ENCODE assay signal across 9 cellular contexts in genomic region chr17:48586355-48586924, GRCh38. TPM values are rescaled to one million over a fixed set of nuclear protein-coding genes. Genes with fewer than 3 reads are reported as not detected.
DNase-seq lines count a peak whose midpoint lies in the region; ATAC-seq, FAIRE-seq and TF ChIP-seq lines count a peak whose summit lies in the region.
"Had no signal": no experiment of that assay in that cellular context is flagged by ENCODE, and none has a peak within 500 bp of the region (broad histone marks: within the 10 kb centered on the region; RNA-seq: fewer than 3 reads in every experiment).

No MANE protein-coding gene starts in this region.

- peak overlapping the region; percentile 94 for H3K4me2 ChIP-seq in GM23248 (ENCODE audit: unreplicated experiment)

- H3K27ac ChIP-seq in GM23248: peak overlapping the region; percentile 65; the same call in 1 of the 2 replicates
- H3K27ac ChIP-seq in adrenal gland: peak overlapping the region; percentile 46 to 89 (median 75)
- H3K27ac ChIP-seq in muscle layer of colon (ENCODE audit: low read depth, low read length): peak overlapping the region; percentile 96

- no peaks in the 10 kb centered on the region for H4K20me1 ChIP-seq in GM23248 (ENCODE audit: insufficient read depth)

- H3F3A ChIP-seq in GM23248 (ENCODE audit: insufficient read depth): peaks cover 30% of the 10 kb centered on the region; the same call in 1 of the 2 replicates

- ATAC-seq in left colon: no peak

- peak overlapping the region; percentile 78 for H3K9ac ChIP-seq in GM23248
- peak overlapping the region; percentile 95 for H3K9ac ChIP-seq in muscle layer of colon (ENCODE audit: low read length)

- H3K27me3 ChIP-seq in GM23248 (replicated peaks; ENCODE audit: insufficient read depth) (no peaks in the 10 kb centered on the region), adrenal gland (no peaks in the 10 kb centered on the region), muscle layer of colon (ENCODE audit: control insufficient read depth in 1 of 2, insufficient read depth in 2 of 2, low read length in 2 of 2) (peaks cover 0 to 3% of the 10 kb centered on the region in 2 donors)

- H3K79me2 ChIP-seq in GM23248 (ENCODE audit: insufficient read depth): peaks cover 23% of the 10 kb centered on the region

- H3K9me2 ChIP-seq in GM23248 (ENCODE audit: insufficient read depth): no peaks in the 10 kb centered on the region

- H3K4me1 ChIP-seq in GM23248 (ENCODE audit: insufficient read depth) (peaks cover 27% of the 10 kb centered on the region), adrenal gland (replicated peaks in 1 of 2) (peaks cover 0 to 41% of the 10 kb centered on the region in 2 donors), muscle layer of colon (ENCODE audit: insufficient read depth, low read length) (peaks cover 55% of the 10 kb centered on the region)

- TF ChIP-seq POLR2A in adrenal gland (IDR thresholded peaks at IDR 0.05) (no peak), H54 (IDR thresholded peaks at IDR 0.05; ENCODE audit: low read depth, low read length) (no peak)

- in situ Hi-C loops in ACHN (cut with HindIII; ENCODE audit: low pct_ligation_motif_present, low pct_unique_long_range_greater_than_20kb, low sequenced_read_pairs): no loop called here
- in situ Hi-C loops in GM23248 (cut with MboI): no loop called here

- intact Hi-C loops in adrenal gland (cut with DNase I): no loop called here
- intact Hi-C loops in left colon (cut with DNase I, micrococcal nuclease): no loop called here

- 77 to 81% methylated on average over 29 of the region's 29 CpGs for WGBS in GM23248 (ENCODE audit: low coverage in 1 of 2, low lambda C conversion rate in 2 of 2, missing lambda C conversion rate in 2 of 2), 2 experiments
- WGBS in adrenal gland, 4 donors: 45 to 54% (median 52%) methylated on average over 26 to 29 of the region's 29 CpGs

- DNase-seq in ACHN: peak; percentile 64
- no peak for DNase-seq in GM23248
- DNase-seq in adrenal gland: no peak
- DNase-seq in middle frontal gyrus (ENCODE audit: extremely low spot score, low spot score): no peak
- DNase-seq in H54 (ENCODE audit: insufficient read length, low spot score): no peak
- no peak for DNase-seq in SIG-M5 treated with dmso at 0.1 percent for 504 hours (lab: John Stamatoyannopoulos, UW; ENCODE audit: unreplicated experiment)
- DNase-seq in left colon: no peak

- TF ChIP-seq CTCF in adrenal gland (IDR thresholded peaks at IDR 0.05): no peak

- peak overlapping the region; percentile 96 for H2AFZ ChIP-seq in GM23248

- H3K4me3 ChIP-seq in GM23248: peak overlapping the region; percentile 90
- H3K4me3 ChIP-seq in adrenal gland: peak overlapping the region in 1 of 4 donors; percentile 63
- peak overlapping the region; percentile 47 to 97 for H3K4me3 ChIP-seq in muscle layer of colon (ENCODE audit: low read depth in 1 of 2, low read length in 2 of 2)

- H3K36me3 ChIP-seq in GM23248 (ENCODE audit: low read depth): no peaks in the 10 kb centered on the region
- no peaks in the 10 kb centered on the region for H3K36me3 ChIP-seq in adrenal gland (replicated peaks in 1 of 2)
- no peaks in the 10 kb centered on the region for H3K36me3 ChIP-seq in muscle layer of colon (ENCODE audit: insufficient read depth, low read length)

- FAIRE-seq in H54 (lab: Jason Lieb, UNC): no peak
- FAIRE-seq: RCC 7860 had no signal

- no peaks in the 10 kb centered on the region for H3K9me3 ChIP-seq in GM23248 (ENCODE audit: low read depth)
- no peaks in the 10 kb centered on the region for H3K9me3 ChIP-seq in adrenal gland (replicated peaks in 1 of 3)
- H3K9me3 ChIP-seq in muscle layer of colon (ENCODE audit: low read length): no peaks in the 10 kb centered on the region

RNA-seq across cellular contexts. Expression of gene HOXB3, which starts 3.6 kb away (rescaled TPM):
- total RNA-seq in GM23248 (2014; rRNA removed; shearing (Covaris generic)): 1.9 and 4.8 TPM in 2 replicates
- polyA plus RNA-seq in GM23248 (2016; fragmentation: Nextera tagmentation; extraction: Ambion mirVana) (1.9 and 2.4 TPM in 2 replicates), adrenal gland (10 to 100 TPM in 2 of 3 donors, 1 to 10 TPM in 1; 3.3 to 28.8 (median 11.4) TPM)
- total RNA-seq in adrenal gland (10 to 100 TPM in 4 of 8 donors, 1 to 10 TPM in 4; 2.3 to 18.8 (median 8.8) TPM), left colon (10 to 100 TPM; 35.8 to 41.9 TPM)

RNA-seq across cellular contexts. Expression of gene HOXB5, which starts 7.1 kb away (rescaled TPM):
- total RNA-seq in GM23248 (2014; rRNA removed; shearing (Covaris generic)): 0.22 TPM in 1 of 2 replicates, not detected in the other
- polyA plus RNA-seq in GM23248 (2016; fragmentation: Nextera tagmentation; extraction: Ambion mirVana): 1.3 and 2.0 TPM in 2 replicates
- total RNA-seq in adrenal gland: 1 to 10 TPM in 6 of 8 donors, under 1 TPM in 2; 0.12 to 4.8 (median 2.7) TPM
- polyA plus RNA-seq in adrenal gland: 10 to 100 TPM in 1 of 3 donors, 1 to 10 TPM in 2; 4.2 to 10.5 (median 5.6) TPM
- 10 to 100 TPM; 14.5 to 16.4 TPM for total RNA-seq in left colon

RNA-seq across cellular contexts. Expression of gene HOXB4, which starts 8.3 kb away (rescaled TPM):
- 2.2 and 3.3 TPM in 2 replicates for total RNA-seq in GM23248 (2014; rRNA removed; shearing (Covaris generic))
- polyA plus RNA-seq in GM23248 (2016; fragmentation: Nextera tagmentation; extraction: Ambion mirVana) (0.54 and 1.2 TPM in 2 replicates), adrenal gland (1 to 10 TPM; 3.1 to 4.7 (median 4.5) TPM)
- total RNA-seq in adrenal gland (1 to 10 TPM; 1.7 to 9.8 (median 3.3) TPM), left colon (1 to 10 TPM; 3.0 to 3.9 TPM)

RNA-seq across cellular contexts. Expression of gene HOXB6, which starts 18.3 kb away (rescaled TPM):
- 3.8 and 7.5 TPM in 2 replicates for total RNA-seq in GM23248 (2014; rRNA removed; shearing (Covaris generic))
- polyA plus RNA-seq in GM23248 (2016; fragmentation: Nextera tagmentation; extraction: Ambion mirVana) (6.2 and 6.6 TPM in 2 replicates), adrenal gland (10 to 100 TPM; 10.9 to 23.1 (median 11.9) TPM)
- total RNA-seq in adrenal gland (10 to 100 TPM in 6 of 8 donors, 1 to 10 TPM in 2; 6.3 to 20.3 (median 12.4) TPM), left colon (10 to 100 TPM; 39.3 to 43.3 TPM)

RNA-seq across cellular contexts. Expression of gene HOXB7, which starts 24.4 kb away (rescaled TPM):
- 7.1 and 11.1 TPM in 2 replicates for total RNA-seq in GM23248 (2014; rRNA removed; shearing (Covaris generic))
- polyA plus RNA-seq in GM23248 (2016; fragmentation: Nextera tagmentation; extraction: Ambion mirVana) (18.9 and 19.4 TPM in 2 replicates), adrenal gland (10 to 100 TPM; 20.3 to 27.0 (median 24.4) TPM)
- total RNA-seq in adrenal gland (10 to 100 TPM in 5 of 8 donors, 1 to 10 TPM in 3; 8.1 to 16.7 (median 11.7) TPM), left colon (10 to 100 TPM; 26.6 to 30.2 TPM)
